Comparison of ENCODE assay signal across 8 cellular contexts in the genomic region with DNA sequence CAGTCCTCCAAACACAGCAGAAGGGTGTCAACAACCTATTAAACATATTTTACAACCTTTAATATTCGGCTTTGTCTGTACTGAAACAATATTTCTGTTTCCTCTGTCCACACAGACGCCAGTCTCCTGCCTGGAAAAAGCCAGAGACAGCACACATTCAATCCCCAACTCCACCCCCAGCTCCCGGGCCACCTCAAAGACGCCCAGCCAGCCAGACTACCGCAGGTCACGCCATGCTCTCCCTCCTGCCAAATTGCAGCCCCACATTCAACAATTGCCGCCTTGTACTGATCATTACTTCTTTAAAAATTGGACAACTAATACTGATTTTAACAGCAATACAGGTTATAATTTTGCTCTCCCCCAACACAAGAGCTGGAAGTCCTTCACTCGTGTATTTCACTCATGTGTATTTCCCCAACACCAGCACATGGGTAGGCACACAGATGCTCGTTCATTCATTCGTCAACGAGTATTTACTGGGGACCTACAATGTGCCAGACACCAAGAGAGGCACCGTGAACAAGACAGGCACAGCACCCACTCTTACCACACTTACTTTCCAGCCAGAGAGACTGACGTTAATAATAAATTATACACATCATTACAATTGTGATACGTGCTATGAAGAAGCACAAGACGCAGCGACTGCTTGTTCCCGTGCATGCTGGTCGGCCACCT. TPM values are rescaled to one million over a fixed set of nuclear protein-coding genes. Genes with fewer than 3 reads are reported as not detected.
A peak's percentile ranks its signal among the peaks of the same experiment; 100 is the strongest.
DNase-seq lines count a peak whose midpoint lies in the region; ATAC-seq and TF ChIP-seq lines count a peak whose summit lies in the region.

No MANE protein-coding gene starts in this region.

- H3K27me3 Mint-ChIP-seq in IgD-negative memory B cell = no peaks in the 10 kb centered on the region

- H3K27ac ChIP-seq in AG04450 (ENCODE audit: low read depth, low read length) (no peak overlapping the region), body of pancreas (peak overlapping the region in 3 of 4 donors; percentile 79 to 91 (median 87)), vagina (peak overlapping the region; percentile 86)

- no peak for ATAC-seq in body of pancreas
- no peak for ATAC-seq in GM19023 (IDR thresholded peaks at IDR 0.05; ENCODE audit: unreplicated experiment)
- no peak for ATAC-seq in HG02588 (IDR thresholded peaks at IDR 0.05; ENCODE audit: unreplicated experiment)

- H3K4me3 ChIP-seq in AG04450 (ENCODE audit: low read depth, low read length) (peak overlapping the region; percentile 84), body of pancreas (peak overlapping the region; percentile 46 to 63), vagina (peak overlapping the region; percentile 57 to 61)

- no peak for TF ChIP-seq POLR2A in body of pancreas (IDR thresholded peaks at IDR 0.05)
- no peak for TF ChIP-seq POLR2A in vagina (IDR thresholded peaks at IDR 0.05)

- no peaks in the 10 kb centered on the region; the same call in 1 of the 2 replicates for H3K9me3 ChIP-seq in AG04450 (ENCODE audit: control insufficient read depth, insufficient read depth, low read length)
- no peaks in the 10 kb centered on the region for H3K9me3 ChIP-seq in body of pancreas
- no peaks in the 10 kb centered on the region for H3K9me3 ChIP-seq in vagina

- intact Hi-C loops in body of pancreas (cut with DNase I) (loop anchor here (10.0 kb wide), 1 partner anchor 83 kb away; no protein-coding TSS in a partner anchor), vagina (cut with DNase I) (no loop called here)

- WGBS in body of pancreas, 2 donors = 48 to 50% methylated on average over 18 of the region's 18 CpGs

- TF ChIP-seq CTCF in AG04450 (IDR thresholded peaks at IDR 0.05; ENCODE audit: low read depth, low read length) (no peak), body of pancreas (IDR thresholded peaks at IDR 0.05) (no peak), vagina (IDR thresholded peaks at IDR 0.05) (no peak)

- H3K27me3 ChIP-seq in AG04450 (ENCODE audit: control insufficient read depth, insufficient read depth, low read length) (peaks cover 7% of the 10 kb centered on the region), body of pancreas (no peaks in the 10 kb centered on the region), vagina (no peaks in the 10 kb centered on the region)

- H3K4me1 ChIP-seq in body of pancreas = peaks cover 15% of the 10 kb centered on the region
- peaks cover 14% of the 10 kb centered on the region for H3K4me1 ChIP-seq in vagina

- CTCF ChIA-PET in AG04450 (lab: Charles Lee) = interaction anchor here (2.4 kb wide), 1 partner anchor 95 kb away, joined by 7 read pairs; a partner anchor contains a TSS

- peaks cover 3% of the 10 kb centered on the region for H3K36me3 Mint-ChIP-seq in IgD-negative memory B cell

- peak overlapping the region; percentile 57 to 98 (median 64) for H3K27ac Mint-ChIP-seq in IgD-negative memory B cell

- DNase-seq in AG04450 (ENCODE audit: low read depth, low spot score) (no peak), body of pancreas (no peak), midbrain (lab: John Stamatoyannopoulos, UW) (peak; percentile 12), vagina (ENCODE audit: extremely low spot score in 2 of 2) (no peak), NOMO-1 treated with dmso at 0.1 percent for 144 hours (lab: John Stamatoyannopoulos, UW; ENCODE audit: unreplicated experiment) (no peak)

- peaks cover 0 to 5% (median 0%) of the 10 kb centered on the region in 3 donors for H3K9me3 Mint-ChIP-seq in IgD-negative memory B cell

- H3K36me3 ChIP-seq in body of pancreas (replicated peaks in 1 of 2; ENCODE audit: insufficient read depth in 1 of 2, low read depth in 2 of 2) (no peaks in the 10 kb centered on the region), vagina (no peaks in the 10 kb centered on the region)

- POLR2A ChIA-PET in AG04450 (lab: Yijun Ruan, JAX) = no interaction called here

- peak overlapping the region; percentile 95 to 100 (median 100) for H3K4me3 Mint-ChIP-seq in IgD-negative memory B cell

- H3K4me1 Mint-ChIP-seq in IgD-negative memory B cell = peaks cover 10 to 17% (median 16%) of the 10 kb centered on the region in 3 donors

RNA-seq across cellular contexts. Expression of a gene that starts 1.1 kb away (rescaled TPM):
- polyA plus RNA-seq in AG04450 (2011; rRNA removed) (16.5 and 18.1 TPM in 2 replicates), IgD-negative memory B cell (68.0 TPM)
- 16.6 and 22.3 TPM in 2 replicates for polyA minus RNA-seq in AG04450 (2011; rRNA and poly(A)+ RNA removed)
- total RNA-seq in body of pancreas (10 to 100 TPM; 20.8 to 28.7 TPM), vagina (30.7 TPM)

RNA-seq across cellular contexts. Expression of a gene that starts 34.3 kb away (rescaled TPM):
- polyA plus RNA-seq in AG04450 (2011; rRNA removed) (0.04 and 0.06 TPM in 2 replicates), IgD-negative memory B cell (not detected)
- not detected in 2 replicates for polyA minus RNA-seq in AG04450 (2011; rRNA and poly(A)+ RNA removed)
- total RNA-seq in body of pancreas (under 1 TPM in 1 of 2 donors, not detected in 1; 0.52 TPM), vagina (0.49 TPM)
